In the genomic region with DNA sequence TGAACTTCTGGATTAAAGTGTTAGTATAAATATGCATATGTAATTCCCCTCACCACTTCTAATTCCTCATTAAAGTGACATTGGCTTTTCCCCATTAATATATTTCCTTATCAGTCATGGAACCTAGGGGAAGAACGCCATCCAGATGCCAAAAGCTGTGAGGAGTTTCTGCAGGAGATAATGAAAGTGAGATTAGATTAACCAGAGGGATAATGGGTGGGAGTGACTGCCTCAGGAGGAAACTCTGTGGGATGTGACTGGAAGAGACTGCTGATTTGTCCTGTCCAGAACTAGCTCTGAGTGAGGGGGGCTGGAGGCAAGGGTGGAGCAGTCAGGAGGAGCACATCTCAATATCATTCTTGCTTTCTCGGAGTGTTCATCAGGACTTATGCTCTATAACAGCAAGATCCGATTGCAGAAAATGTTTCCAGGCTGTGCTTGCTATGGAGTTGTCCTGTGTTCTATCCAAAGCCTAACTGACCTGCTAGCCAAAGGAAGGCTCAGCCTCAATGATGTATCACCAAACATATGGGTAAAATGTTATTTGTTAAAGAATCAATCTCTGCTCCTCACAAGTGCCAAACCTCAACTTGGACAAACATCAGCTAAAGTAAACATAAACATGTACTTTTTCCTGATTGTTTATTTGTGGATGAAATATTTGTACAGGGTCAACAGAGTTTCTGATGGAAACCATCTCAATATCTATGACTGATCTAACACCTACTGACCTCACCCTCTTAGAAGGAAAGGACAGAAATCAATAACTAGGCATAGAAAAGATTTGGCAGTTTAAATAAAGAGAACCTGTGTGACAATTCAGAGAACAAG, we compare ENCODE assay signal across 16 cellular contexts.
A peak's percentile ranks its signal among the peaks of the same experiment; 100 is the strongest.
DNase-seq lines count a peak whose midpoint lies in the region; ATAC-seq, FAIRE-seq and TF ChIP-seq lines count a peak whose summit lies in the region.
"Had no signal": no experiment of that assay in that cellular context is flagged by ENCODE, and none has a peak within 500 bp of the region (broad histone marks: within the 10 kb centered on the region; RNA-seq: fewer than 3 reads in every experiment).

No MANE protein-coding gene starts in this region.

- intact Hi-C loops in activated CD4-positive, alpha-beta T cell treated with anti-CD3 and anti-CD28 coated beads for 36 hours (cut with DNase I, micrococcal nuclease): no loop called here

- no peak for TF ChIP-seq POLR2A in GM12892 (IDR thresholded peaks at IDR 0.05; ENCODE audit: low read depth, low read length)

- POLR2A ChIA-PET in activated CD4-positive, alpha-beta T cell treated with anti-CD3 and anti-CD28 coated beads for 36 hours (lab: Charles Lee): no interaction called here

- FAIRE-seq in GM12892 (lab: Jason Lieb, UNC): peak; percentile 56
- FAIRE-seq: GM12878, K562 had no signal

- no peaks in the 10 kb centered on the region for H3K9me3 Mint-ChIP-seq in activated CD4-positive, alpha-beta T cell treated with anti-CD3 and anti-CD28 coated beads for 36 hours (ENCODE audit: low read depth)

- H3K4me1 Mint-ChIP-seq in activated CD4-positive, alpha-beta T cell treated with anti-CD3 and anti-CD28 coated beads for 36 hours: no peaks in the 10 kb centered on the region
- H3K4me1 Mint-ChIP-seq: CD14-positive monocyte; CD4-positive, alpha-beta memory T cell had no signal

- ATAC-seq in left lobe of liver (peak; percentile 57), HG03432 (IDR thresholded peaks at IDR 0.05; ENCODE audit: unreplicated experiment) (no peak)
- ATAC-seq in activated CD4-positive, alpha-beta T cell treated with anti-CD3 and anti-CD28 coated beads for 36 hours: no peak
- ATAC-seq: GM12878, K562 had no signal

- no peak overlapping the region for H3K4me3 Mint-ChIP-seq in activated CD4-positive, alpha-beta T cell treated with anti-CD3 and anti-CD28 coated beads for 36 hours
- H3K4me3 Mint-ChIP-seq: CD14-positive monocyte; CD4-positive, alpha-beta memory T cell had no signal

- peak; percentile 15 for DNase-seq in DMS53 (lab: John Stamatoyannopoulos, UW)
- no peak for DNase-seq in DMS53 treated with DMSO at 0.1 percent for 48 hours (lab: John Stamatoyannopoulos, UW; ENCODE audit: unreplicated experiment)
- DNase-seq in GM12892 (ENCODE audit: insufficient read length): no peak
- peak; percentile 34 for DNase-seq in NCI-H82 treated with DMSO at 0.1 percent for 48 hours (lab: John Stamatoyannopoulos, UW; ENCODE audit: unreplicated experiment)
- DNase-seq in left lobe of liver (ENCODE audit: low spot score): no peak
- no peak for DNase-seq in activated CD4-positive, alpha-beta T cell treated with anti-CD3 and anti-CD28 coated beads for 36 hours
- DNase-seq in DMS79 (lab: John Stamatoyannopoulos, UW): no peak
- DNase-seq: 8988T; CD4-positive, alpha-beta memory T cell; DMS79 treated with DMSO at 0.1 percent for 48 hours; GM23248; IMR-90 had no signal

- CTCF ChIA-PET in activated CD4-positive, alpha-beta T cell treated with anti-CD3 and anti-CD28 coated beads for 36 hours (lab: Charles Lee): no interaction called here

- H3K27me3 Mint-ChIP-seq in activated CD4-positive, alpha-beta T cell treated with anti-CD3 and anti-CD28 coated beads for 36 hours: no peaks in the 10 kb centered on the region
- H3K27me3 Mint-ChIP-seq: CD4-positive, alpha-beta memory T cell had no signal

- H3K36me3 Mint-ChIP-seq in activated CD4-positive, alpha-beta T cell treated with anti-CD3 and anti-CD28 coated beads for 36 hours (ENCODE audit: low read depth): no peaks in the 10 kb centered on the region
- H3K36me3 Mint-ChIP-seq: CD14-positive monocyte; CD4-positive, alpha-beta memory T cell had no signal

- no peak overlapping the region for H3K27ac Mint-ChIP-seq in activated CD4-positive, alpha-beta T cell treated with anti-CD3 and anti-CD28 coated beads for 36 hours
- H3K27ac Mint-ChIP-seq: CD14-positive monocyte; CD4-positive, alpha-beta memory T cell had no signal

Comparison
In these comparisons a context has a peak if more than half of its experiments do, and no peak if none do; other contexts are left out.
1. DNase-seq: peak in DMS53 (single experiment) and NCI-H82 treated with DMSO at 0.1 percent for 48 hours (single experiment); none in DMS53 treated with DMSO at 0.1 percent for 48 hours (single experiment), GM12892 (single experiment), left lobe of liver (single experiment), activated CD4-positive, alpha-beta T cell treated with anti-CD3 and anti-CD28 coated beads for 36 hours (single experiment) and DMS79 (single experiment).